Comparison of ENCODE assay signal across 16 cellular contexts in genomic region chr22:44132724-44133123, GRCh38. TPM values are rescaled to one million over a fixed set of nuclear protein-coding genes. Genes with fewer than 3 reads are reported as not detected.
"Had no signal": no experiment of that assay in that cellular context is flagged by ENCODE, and none has a peak within 500 bp of the region (broad histone marks: within the 10 kb centered on the region; RNA-seq: fewer than 3 reads in every experiment).

No MANE protein-coding gene starts in this region.

- H3K4me3 Mint-ChIP-seq: activated CD4-positive, alpha-beta T cell treated with anti-CD3 and anti-CD28 coated beads for 36 hours; activated CD8-positive, alpha-beta T cell treated with anti-CD3 and anti-CD28 coated beads for 36 hours; activated naive CD8-positive, alpha-beta T cell treated with anti-CD3 and anti-CD28 coated beads, Interleukin-2, amount 10 ng/mL, durations not matched to agents 7 days and 5 days; naive thymus-derived CD8-positive, alpha-beta T cell; stimulated activated naive CD8-positive, alpha-beta T cell treated with anti-CD3 and anti-CD28 coated beads, Interleukin-15, amount 100 ng/mL, for 72 hours had no signal

- H3K4me1 Mint-ChIP-seq: activated CD4-positive, alpha-beta T cell treated with anti-CD3 and anti-CD28 coated beads for 36 hours; stimulated activated naive CD8-positive, alpha-beta T cell treated with anti-CD3 and anti-CD28 coated beads, Interleukin-15, amount 100 ng/mL, for 72 hours had no signal

- H3K27me3 Mint-ChIP-seq: activated CD4-positive, alpha-beta T cell treated with anti-CD3 and anti-CD28 coated beads for 36 hours; activated naive CD8-positive, alpha-beta T cell treated with anti-CD3 and anti-CD28 coated beads, Interleukin-2, amount 10 ng/mL, durations not matched to agents 7 days and 5 days; stimulated activated naive CD8-positive, alpha-beta T cell treated with anti-CD3 and anti-CD28 coated beads, Interleukin-15, amount 100 ng/mL, for 72 hours had no signal

- H3K4me1 ChIP-seq: breast epithelium, testis had no signal

- H3K27ac ChIP-seq: breast epithelium, psoas muscle, testis had no signal

- H3K27ac Mint-ChIP-seq: activated CD4-positive, alpha-beta T cell treated with anti-CD3 and anti-CD28 coated beads for 36 hours; activated CD8-positive, alpha-beta T cell treated with anti-CD3 and anti-CD28 coated beads for 36 hours; activated naive CD8-positive, alpha-beta T cell treated with anti-CD3 and anti-CD28 coated beads, Interleukin-2, amount 10 ng/mL, durations not matched to agents 7 days and 5 days; naive thymus-derived CD8-positive, alpha-beta T cell; stimulated activated naive CD8-positive, alpha-beta T cell treated with anti-CD3 and anti-CD28 coated beads, Interleukin-15, amount 100 ng/mL, for 72 hours had no signal

- H3K36me3 ChIP-seq: breast epithelium had no signal

- H3K9me3 ChIP-seq: testis had no signal

- DNase-seq: activated CD4-positive, alpha-beta T cell treated with anti-CD3 and anti-CD28 coated beads for 36 hours; activated CD8-positive, alpha-beta memory T cell treated with anti-CD3 and anti-CD28 coated beads, Interleukin-2, amount 50 U/mL, for 4 hours; activated CD8-positive, alpha-beta T cell treated with anti-CD3 and anti-CD28 coated beads for 36 hours; activated naive CD8-positive, alpha-beta T cell treated with anti-CD3 and anti-CD28 coated beads, Interleukin-2, amount 10 ng/mL, durations not matched to agents 7 days and 5 days; dermis blood vessel endothelial cell; hippocampal formation; mucosa of descending colon; stimulated activated CD4-positive, alpha-beta T cell treated with anti-CD3 and anti-CD28 coated beads, Interleukin-15, amount 100 ng/mL, for 24 hours; stimulated activated CD4-positive, alpha-beta T cell treated with anti-CD3 and anti-CD28 coated beads, Interleukin-4, amount 100 ng/mL, for 24 hours; stimulated activated naive CD8-positive, alpha-beta T cell treated with anti-CD3 and anti-CD28 coated beads, Interleukin-15, amount 100 ng/mL, for 72 hours; T1000; testis had no signal

- H3K4me3 ChIP-seq: breast epithelium, mucosa of descending colon, psoas muscle, testis had no signal

- H3K27me3 ChIP-seq: breast epithelium, testis had no signal

RNA-seq across cellular contexts. Expression of gene PARVG, which starts 48.0 kb away (rescaled TPM):
- total RNA-seq: lung microvascular endothelial cell had no signal
